In genomic region chr15:50996641-50997040, GRCh38 we compare ENCODE assay signal across 17 cellular contexts.
DNase-seq lines count a peak whose midpoint lies in the region.
"Had no signal": no experiment of that assay in that cellular context is flagged by ENCODE, and none has a peak within 500 bp of the region (broad histone marks: within the 10 kb centered on the region; RNA-seq: fewer than 3 reads in every experiment).

No MANE protein-coding gene starts in this region.

- H3K27me3 ChIP-seq in adipocyte (replicated peaks; ENCODE audit: control insufficient read depth, insufficient read depth, low read length), result no peaks in the 10 kb centered on the region
- H3K27me3 ChIP-seq: SJCRH30, spleen had no signal

- no peak overlapping the region for H3K9ac ChIP-seq in adipocyte (ENCODE audit: low read length)

- peaks cover 46% of the 10 kb centered on the region for H3K36me3 ChIP-seq in adipocyte (ENCODE audit: control insufficient read depth, insufficient read depth, low read length, severe bottlenecking)

- H3K4me1 ChIP-seq in adipocyte (ENCODE audit: control insufficient read depth, insufficient read depth, low read length), result peaks cover 8% of the 10 kb centered on the region
- H3K4me1 ChIP-seq: SJCRH30, spleen had no signal

- no peak overlapping the region for H3K4me3 ChIP-seq in adipocyte (ENCODE audit: low read length)
- H3K4me3 ChIP-seq: GM12878, SJCRH30, spleen had no signal

- no peaks in the 10 kb centered on the region for H3K9me3 ChIP-seq in adipocyte (ENCODE audit: control insufficient read depth, low read length)
- H3K9me3 ChIP-seq: SJCRH30, spleen had no signal

- DNase-seq in GM04503 (ENCODE audit: low read depth) (peak; percentile 49), adipocyte (ENCODE audit: low read depth) (peak; percentile 48), fibroblast of peridontal ligament (ENCODE audit: extremely low read depth) (peak; percentile 79), NCI-H1930 (lab: John Stamatoyannopoulos, UW) (no peak), NCI-H1417 treated with DMSO at 0.1 percent for 48 hours (lab: John Stamatoyannopoulos, UW) (no peak), T1000 (lab: John Stamatoyannopoulos, UW) (no peak), epidermal melanocyte (ENCODE audit: insufficient read length, low spot score) (no peak)
- DNase-seq: activated CD4-positive, CD25-positive, alpha-beta regulatory T cell treated with anti-CD3 and anti-CD28 coated beads, Interleukin-2, amount 50 U/mL, for 72 hours; activated CD8-positive, alpha-beta memory T cell treated with anti-CD3 and anti-CD28 coated beads, Interleukin-2, amount 10 ng/mL, durations not matched to agents 7 days and 5 days; activated naive CD8-positive, alpha-beta T cell treated with anti-CD3 and anti-CD28 coated beads, Interleukin-2, amount 50 U/mL, for 24 hours; naive B cell; NCI-H2029; NCI-H510A; posterior cingulate gyrus; SJCRH30; spleen had no signal

Comparison
In these comparisons a context has a peak if more than half of its experiments do, and no peak if none do; other contexts are left out.
1. DNase-seq: peak in GM04503 (single experiment), adipocyte (single experiment) and fibroblast of peridontal ligament (single experiment); none in NCI-H1930 (0 of 2), NCI-H1417 treated with DMSO at 0.1 percent for 48 hours (single experiment), T1000 (single experiment) and epidermal melanocyte (single experiment).